ENCODE assay signal across 5 cellular contexts in the genomic region with DNA sequence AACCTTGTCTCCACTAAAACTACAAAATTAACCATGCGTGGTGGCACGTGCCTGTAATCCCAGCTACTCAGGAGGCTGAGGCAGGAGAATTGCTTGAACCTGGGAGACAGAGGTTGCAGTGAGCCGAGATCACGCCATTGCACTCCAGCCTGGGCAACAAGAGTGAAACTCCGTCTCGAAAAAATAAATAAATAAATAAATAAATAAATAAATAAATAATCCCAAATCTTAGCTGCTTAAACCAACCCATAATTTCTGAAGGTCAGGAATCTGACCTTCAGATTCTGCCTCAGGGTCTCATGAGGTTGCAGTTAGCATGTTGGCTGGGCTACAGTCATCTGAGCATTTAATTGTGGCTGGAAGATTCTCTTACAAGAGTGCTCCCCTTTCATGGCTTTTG. TPM values are rescaled to one million over a fixed set of nuclear protein-coding genes. Genes with fewer than 3 reads are reported as not detected.
DNase-seq lines count a peak whose midpoint lies in the region; ATAC-seq and TF ChIP-seq lines count a peak whose summit lies in the region.
"Not testable (repeated sequence)": the region's sequence is repeated elsewhere in the genome, so short reads cannot be mapped to it uniquely, and the experiment has no call there.

No MANE protein-coding gene starts in this region.

- H3K27me3 Mint-ChIP-seq in endothelial cell (ENCODE audit: unreplicated experiment); glutamatergic neuron (ENCODE audit: unreplicated experiment); stimulated activated naive B cell treated with anti-CD40 and anti-IgM and Interleukin-4, amounts not matched to agents 10 μg/mL and 1 μg/mL and 100 μg/mL, for 72 hours: not testable (repeated sequence)

- POLR2A ChIA-PET in HCT116 (lab: Charles Lee); OCI-LY7 (lab: Charles Lee): not testable (repeated sequence)

- peaks cover 12% of the 10 kb centered on the region for H3K36me3 Mint-ChIP-seq in endothelial cell (ENCODE audit: low read depth, unreplicated experiment)
- H3K36me3 Mint-ChIP-seq in glutamatergic neuron (ENCODE audit: unreplicated experiment): not testable (repeated sequence)
- H3K36me3 Mint-ChIP-seq in stimulated activated naive B cell treated with anti-CD40 and anti-IgM and Interleukin-4, amounts not matched to agents 10 μg/mL and 1 μg/mL and 100 μg/mL, for 72 hours: peaks cover 20% of the 10 kb centered on the region in 2 donors

- H4K20me1 ChIP-seq in HCT116 (ENCODE audit: insufficient read depth); OCI-LY7 (ENCODE audit: insufficient read depth, low read length): not testable (repeated sequence)

- not testable (repeated sequence) for TF ChIP-seq RAD21 in HCT116 (IDR thresholded peaks at IDR 0.05; ENCODE audit: low read depth)

- not testable (repeated sequence) for TF ChIP-seq POLR2A in HCT116 (IDR thresholded peaks at IDR 0.05; ENCODE audit: borderline replicate concordance, extremely low read depth, insufficient read depth, insufficient read length)

- H3K27me3 ChIP-seq in HCT116 (ENCODE audit: insufficient read depth, low read length): not testable (repeated sequence)

- CTCF ChIA-PET in HCT116 (lab: Charles Lee); OCI-LY7 (lab: Charles Lee; ENCODE audit: unreplicated experiment): not testable (repeated sequence)

- not testable (repeated sequence) for H3K9me2 ChIP-seq in HCT116 (ENCODE audit: insufficient read depth); OCI-LY7 (ENCODE audit: insufficient read depth, low read length)

- intact Hi-C loops in HCT116 (cut with micrococcal nuclease); OCI-LY7 (cut with micrococcal nuclease; ENCODE audit: unreplicated experiment): not testable (repeated sequence)

- not testable (repeated sequence) for H3K79me2 ChIP-seq in HCT116 (ENCODE audit: insufficient read depth, low read length); OCI-LY7 (ENCODE audit: insufficient read depth, low read depth, low read length)

- H3K9me3 Mint-ChIP-seq in endothelial cell (ENCODE audit: unreplicated experiment); glutamatergic neuron (ENCODE audit: unreplicated experiment); stimulated activated naive B cell treated with anti-CD40 and anti-IgM and Interleukin-4, amounts not matched to agents 10 μg/mL and 1 μg/mL and 100 μg/mL, for 72 hours: not testable (repeated sequence)

- ATAC-seq in HCT116; stimulated activated naive B cell treated with anti-CD40 and anti-IgM and Interleukin-4, amounts not matched to agents 10 μg/mL and 1 μg/mL and 100 μg/mL, for 72 hours (replicated peaks): not testable (repeated sequence)

- not testable (repeated sequence) for H3K27ac ChIP-seq in HCT116 (ENCODE audit: low read depth, low read length); OCI-LY7 (ENCODE audit: low read depth, low read length, poor library complexity, severe bottlenecking)

- not testable (repeated sequence) for H3K4me1 Mint-ChIP-seq in endothelial cell (ENCODE audit: unreplicated experiment); glutamatergic neuron (ENCODE audit: low read depth, unreplicated experiment); stimulated activated naive B cell treated with anti-CD40 and anti-IgM and Interleukin-4, amounts not matched to agents 10 μg/mL and 1 μg/mL and 100 μg/mL, for 72 hours

- not testable (repeated sequence) for TF ChIP-seq CTCF in HCT116 (IDR thresholded peaks at IDR 0.05 in 2 of 3, conservative IDR thresholded peaks at IDR 0.05 in 1 of 3; ENCODE audit: borderline replicate concordance in 1 of 3, insufficient read depth in 1 of 3, low read depth in 2 of 3, low read length in 2 of 3); OCI-LY7 (conservative IDR thresholded peaks at IDR 0.05; ENCODE audit: low read length); endothelial cell (IDR thresholded peaks at IDR 0.05; ENCODE audit: unreplicated experiment); glutamatergic neuron (IDR thresholded peaks at IDR 0.05; ENCODE audit: partially characterized antibody, unreplicated experiment)

- not testable (repeated sequence) for H3K36me3 ChIP-seq in HCT116 (ENCODE audit: control insufficient read depth in 1 of 2, insufficient read depth in 2 of 2, low read length in 2 of 2)
- H3K36me3 ChIP-seq in OCI-LY7 (ENCODE audit: insufficient read depth, low read length): peaks cover 32% of the 10 kb centered on the region

- DNase-seq in HCT116 (ENCODE audit: low read depth, low spot score); OCI-LY7 (ENCODE audit: low spot score); endothelial cell (ENCODE audit: low spot score); glutamatergic neuron; stimulated activated naive B cell treated with anti-CD40 and anti-IgM and Interleukin-4, amounts not matched to agents 10 μg/mL and 1 μg/mL and 100 μg/mL, for 72 hours: not testable (repeated sequence)

- H3K9me3 ChIP-seq in HCT116 (ENCODE audit: control insufficient read depth in 1 of 2, insufficient read depth in 1 of 2, low read depth in 1 of 2, low read length in 2 of 2); OCI-LY7 (ENCODE audit: low read length): not testable (repeated sequence)

- H3K4me3 ChIP-seq in HCT116 (replicated peaks in 1 of 2; ENCODE audit: low read depth in 1 of 2, low read length in 2 of 2); OCI-LY7 (ENCODE audit: low read depth, low read length, poor library complexity, severe bottlenecking): not testable (repeated sequence)

- not testable (repeated sequence) for H3K27ac Mint-ChIP-seq in endothelial cell (ENCODE audit: unreplicated experiment)
- H3K27ac Mint-ChIP-seq in glutamatergic neuron (ENCODE audit: unreplicated experiment): peak overlapping the region; percentile 73
- H3K27ac Mint-ChIP-seq in stimulated activated naive B cell treated with anti-CD40 and anti-IgM and Interleukin-4, amounts not matched to agents 10 μg/mL and 1 μg/mL and 100 μg/mL, for 72 hours: peak overlapping the region; percentile 14

- not testable (repeated sequence) for H2AFZ ChIP-seq in HCT116 (ENCODE audit: low read depth, low read length, poor library complexity, severe bottlenecking); OCI-LY7 (ENCODE audit: low read length)

- RAD21 ChIA-PET in HCT116 (lab: Charles Lee; ENCODE audit: low non-redundant PET in 1 of 2, low total read pairs in 2 of 2, uncharacterized antibody in 2 of 2, unreplicated experiment in 2 of 2): not testable (repeated sequence)

- peak overlapping the region; percentile 47 for H3K4me3 Mint-ChIP-seq in endothelial cell (ENCODE audit: unreplicated experiment)
- H3K4me3 Mint-ChIP-seq in glutamatergic neuron (ENCODE audit: unreplicated experiment); stimulated activated naive B cell treated with anti-CD40 and anti-IgM and Interleukin-4, amounts not matched to agents 10 μg/mL and 1 μg/mL and 100 μg/mL, for 72 hours: not testable (repeated sequence)

- H3K4me1 ChIP-seq in HCT116 (ENCODE audit: control insufficient read depth in 1 of 2, insufficient read depth in 2 of 2, low read length in 2 of 2); OCI-LY7 (ENCODE audit: insufficient read depth, low read length, poor library complexity, severe bottlenecking): not testable (repeated sequence)

- not testable (repeated sequence) for H3K9ac ChIP-seq in HCT116 (ENCODE audit: low read length)

- TSS peak; percentile 28 for BruUV-seq in HCT116 (replicated peaks; lab: Mats Ljungman, UMichigan)
- BruUV-seq in OCI-LY7 (replicated peaks; lab: Mats Ljungman, UMichigan): TSS peak; percentile 53

- H3K4me2 ChIP-seq in HCT116 (ENCODE audit: low read length); OCI-LY7 (ENCODE audit: low read length): not testable (repeated sequence)

RNA-seq across cellular contexts. Expression of a gene that starts 48.5 kb away (rescaled TPM):
- 16.8 TPM for total RNA-seq in HCT116 (2021; ENCODE audit: unreplicated experiment)
- 13.6 and 16.7 TPM in 2 replicates for polyA plus RNA-seq in HCT116 (2012)
- total RNA-seq in OCI-LY7 (2014; rRNA removed; shearing (Covaris generic)): 51.5 and 57.9 TPM in 2 replicates
- total RNA-seq in OCI-LY7 (2022): 60.2 and 60.3 TPM in 2 replicates
- 21.0 TPM for total RNA-seq in endothelial cell (ENCODE audit: unreplicated experiment)
- 63.5 TPM for total RNA-seq in glutamatergic neuron (ENCODE audit: unreplicated experiment)
